In genomic region chr3:122682016-122682374, GRCh38 we compare ENCODE assay signal across 10 cellular contexts. TPM values are rescaled to one million over a fixed set of nuclear protein-coding genes. Genes with fewer than 3 reads are reported as not detected.
DNase-seq lines count a peak whose midpoint lies in the region; ATAC-seq, FAIRE-seq and TF ChIP-seq lines count a peak whose summit lies in the region.
"Had no signal": no experiment of that assay in that cellular context is flagged by ENCODE, and none has a peak within 500 bp of the region (broad histone marks: within the 10 kb centered on the region; RNA-seq: fewer than 3 reads in every experiment).

No MANE protein-coding gene starts in this region.

- H3K4me1 Mint-ChIP-seq in activated CD4-positive, alpha-beta T cell treated with anti-CD3 and anti-CD28 coated beads for 36 hours, result peaks cover 57% of the 10 kb centered on the region
- H3K4me1 Mint-ChIP-seq in activated T-helper 17 cell treated with anti-CD3 and anti-CD28 coated beads, Interleukin-2, amount 50 U/mL, for 72 hours, result peaks cover 42% of the 10 kb centered on the region

- H2AFZ ChIP-seq in keratinocyte (ENCODE audit: control insufficient read depth, low read length), result no peak overlapping the region

- CTCF ChIA-PET in activated CD4-positive, alpha-beta T cell treated with anti-CD3 and anti-CD28 coated beads for 36 hours (lab: Charles Lee), result interaction anchor here (0.8 to 4.8 kb wide), 3 partner anchors 13 to 123 kb away, joined by 3 to 55 read pairs (median 3); no protein-coding TSS in a partner anchor

- no peaks in the 10 kb centered on the region for H3K9me3 Mint-ChIP-seq in activated CD4-positive, alpha-beta T cell treated with anti-CD3 and anti-CD28 coated beads for 36 hours (ENCODE audit: low read depth)
- no peaks in the 10 kb centered on the region for H3K9me3 Mint-ChIP-seq in activated T-helper 17 cell treated with anti-CD3 and anti-CD28 coated beads, Interleukin-2, amount 50 U/mL, for 72 hours

- peak overlapping the region in 2 of 3 experiments; percentile 83 to 92 for H3K4me3 ChIP-seq in keratinocyte (ENCODE audit: control insufficient read depth in 2 of 3, extremely low read depth in 1 of 3, insufficient read depth in 2 of 3, low read depth in 1 of 3, low read length in 3 of 3)
- H3K4me3 ChIP-seq in stomach, result peak overlapping the region; percentile 82 to 94 (median 90)

- H3K27ac Mint-ChIP-seq in activated CD4-positive, alpha-beta T cell treated with anti-CD3 and anti-CD28 coated beads for 36 hours, result peak overlapping the region; percentile 97
- peak overlapping the region; percentile 97 for H3K27ac Mint-ChIP-seq in activated T-helper 17 cell treated with anti-CD3 and anti-CD28 coated beads, Interleukin-2, amount 50 U/mL, for 72 hours

- TF ChIP-seq CTCF in keratinocyte (optimal IDR thresholded peaks at IDR 0.05 in 1 of 3, IDR thresholded peaks at IDR 0.05 in 1 of 3, conservative IDR thresholded peaks at IDR 0.05 in 1 of 3; ENCODE audit: extremely low read depth in 1 of 3, insufficient read depth in 2 of 3, low read length in 3 of 3) (no peak), stomach (IDR thresholded peaks at IDR 0.05) (no peak)

- TF ChIP-seq EP300 in stomach (IDR thresholded peaks at IDR 0.05), result no peak

- no peak for TF ChIP-seq POLR2A in stomach (IDR thresholded peaks at IDR 0.05)

- H3K4me3 Mint-ChIP-seq in activated CD4-positive, alpha-beta T cell treated with anti-CD3 and anti-CD28 coated beads for 36 hours, result peak overlapping the region; percentile 95
- peak overlapping the region; percentile 96 for H3K4me3 Mint-ChIP-seq in activated T-helper 17 cell treated with anti-CD3 and anti-CD28 coated beads, Interleukin-2, amount 50 U/mL, for 72 hours

- H3K9ac ChIP-seq in keratinocyte (ENCODE audit: control insufficient read depth, extremely low read depth, insufficient read depth, low read length), result no peak overlapping the region

- 51 to 76% (median 67%) methylated on average over 2 of the region's 2 CpGs for WGBS in stomach, 5 donors

- H3K27me3 Mint-ChIP-seq in activated CD4-positive, alpha-beta T cell treated with anti-CD3 and anti-CD28 coated beads for 36 hours, result no peaks in the 10 kb centered on the region
- no peaks in the 10 kb centered on the region for H3K27me3 Mint-ChIP-seq in activated T-helper 17 cell treated with anti-CD3 and anti-CD28 coated beads, Interleukin-2, amount 50 U/mL, for 72 hours

- H3K9me3 ChIP-seq in keratinocyte (ENCODE audit: control insufficient read depth, low read depth, low read length) (no peaks in the 10 kb centered on the region), stomach (no peaks in the 10 kb centered on the region)

- peaks cover 18% of the 10 kb centered on the region for H3K36me3 Mint-ChIP-seq in activated CD4-positive, alpha-beta T cell treated with anti-CD3 and anti-CD28 coated beads for 36 hours (ENCODE audit: low read depth)
- H3K36me3 Mint-ChIP-seq in activated T-helper 17 cell treated with anti-CD3 and anti-CD28 coated beads, Interleukin-2, amount 50 U/mL, for 72 hours (ENCODE audit: low read depth), result peaks cover 22% of the 10 kb centered on the region

- H3K79me2 ChIP-seq in keratinocyte (ENCODE audit: control insufficient read depth, insufficient read depth, low read length), result peaks cover 16% of the 10 kb centered on the region

- FAIRE-seq in keratinocyte (lab: Jason Lieb, UNC), result no peak
- FAIRE-seq: A204.1 had no signal

- peak overlapping the region; percentile 94 for H3K4me2 ChIP-seq in keratinocyte (ENCODE audit: control insufficient read depth, extremely low read depth, insufficient read depth, low read depth, low read length)

- no peaks in the 10 kb centered on the region for H3K36me3 ChIP-seq in keratinocyte (ENCODE audit: control insufficient read depth in 2 of 2, extremely low read depth in 1 of 2, insufficient read depth in 2 of 2, low read length in 2 of 2)
- peaks cover 0 to 13% (median 0%) of the 10 kb centered on the region in 4 donors for H3K36me3 ChIP-seq in stomach

- H3K4me1 ChIP-seq in keratinocyte (ENCODE audit: control insufficient read depth, extremely low read depth, insufficient read depth, low read length), result peaks cover 25% of the 10 kb centered on the region
- H3K4me1 ChIP-seq in stomach, result peaks cover 24 to 43% (median 34%) of the 10 kb centered on the region in 4 donors

- no peaks in the 10 kb centered on the region for H4K20me1 ChIP-seq in keratinocyte (ENCODE audit: control insufficient read depth, extremely low read depth, insufficient read depth, low read length)

- H3K9me1 ChIP-seq in keratinocyte (ENCODE audit: control insufficient read depth, extremely low read depth, insufficient read depth, low read length), result no peaks in the 10 kb centered on the region

- DNase-seq in activated CD4-positive, alpha-beta T cell treated with anti-CD3 and anti-CD28 coated beads for 36 hours, result no peak
- no peak for DNase-seq in activated CD4-positive, alpha-beta T cell treated with anti-CD3 and anti-CD28 coated beads for 48 hours
- DNase-seq in keratinocyte (ENCODE audit: low read depth, low spot score), result no peak
- DNase-seq in stomach, result no peak
- DNase-seq: cerebellar nuclear complex had no signal

- ATAC-seq in activated CD4-positive, alpha-beta T cell treated with anti-CD3 and anti-CD28 coated beads for 36 hours, result no peak
- peak; percentile 17 for ATAC-seq in activated T-helper 17 cell treated with anti-CD3 and anti-CD28 coated beads, Interleukin-2, amount 50 U/mL, for 72 hours (replicated peaks)
- ATAC-seq in HG02642 (IDR thresholded peaks at IDR 0.05; ENCODE audit: poor library complexity, unreplicated experiment), result no peak
- no peak for ATAC-seq in GM21526 (IDR thresholded peaks at IDR 0.05; ENCODE audit: low FRiP score, unreplicated experiment)
- ATAC-seq in GM21528 (IDR thresholded peaks at IDR 0.05; ENCODE audit: low FRiP score, unreplicated experiment), result no peak

- dilution Hi-C loops in keratinocyte (cut with MboI; ENCODE audit: extremely low pct_ligation_motif_present, low sequenced_read_pairs), result no loop called here

- intact Hi-C loops in activated CD4-positive, alpha-beta T cell treated with anti-CD3 and anti-CD28 coated beads for 36 hours (cut with DNase I, micrococcal nuclease), result loop anchor here in 1 of 2 experiments (5.0 to 10.0 kb wide), 3 partner anchors 520 to 847 kb away; partner anchors contain the start of genes EAF2, IQCB1 and SEC22A
- intact Hi-C loops in stomach (cut with DNase I; ENCODE audit: low total_unique reads), result loop anchor here (10.0 kb wide), 1 partner anchor 287 kb away; no protein-coding TSS in a partner anchor

- H3K27me3 ChIP-seq in keratinocyte (ENCODE audit: control insufficient read depth, extremely low read depth, insufficient read depth, low read length), result no peaks in the 10 kb centered on the region
- no peaks in the 10 kb centered on the region for H3K27me3 ChIP-seq in stomach

- no peak overlapping the region for H3K27ac ChIP-seq in keratinocyte (ENCODE audit: control insufficient read depth, insufficient read depth, low read length)
- peak overlapping the region in 3 of 5 donors; percentile 96 to 98 (median 98) for H3K27ac ChIP-seq in stomach

- POLR2A ChIA-PET in activated CD4-positive, alpha-beta T cell treated with anti-CD3 and anti-CD28 coated beads for 36 hours (lab: Charles Lee), result no interaction called here

RNA-seq across cellular contexts. Expression of gene PARP14, which starts 1.4 kb away (rescaled TPM):
- 10 to 100 TPM; 51.6 to 57.9 TPM for total RNA-seq in activated CD4-positive, alpha-beta T cell treated with anti-CD3 and anti-CD28 coated beads for 36 hours
- 10 to 100 TPM; 51.5 to 55.9 TPM for total RNA-seq in activated T-helper 17 cell treated with anti-CD3 and anti-CD28 coated beads, Interleukin-2, amount 50 U/mL, for 72 hours
- polyA plus RNA-seq in keratinocyte (19.1 to 27.0 TPM (median 25.7 TPM) in 3 replicates), stomach (10 to 100 TPM in 1 of 3 donors, 1 to 10 TPM in 2; 5.0 to 11.0 (median 5.9) TPM)
- polyA plus RNA-seq in keratinocyte (2011; ENCODE audit: low read depth), result 6.5 TPM
- 9.0 and 14.9 TPM in 2 replicates for polyA plus RNA-seq in keratinocyte (2011; cell fraction: cytosol; rRNA removed)
- polyA plus RNA-seq in keratinocyte (2011; cell fraction: nucleus; rRNA removed), result 28.0 and 31.8 TPM in 2 replicates
- polyA plus RNA-seq in keratinocyte (2012; ENCODE audit: low replicate concordance), result 2.3 and 18.6 TPM in 2 replicates
- 21.3 to 48.7 TPM (median 33.4 TPM) in 3 replicates for polyA minus RNA-seq in keratinocyte
- polyA minus RNA-seq in keratinocyte (2011; cell fraction: cytosol; rRNA and poly(A)+ RNA removed), result 18.0 TPM
- polyA minus RNA-seq in keratinocyte (2011; cell fraction: nucleus; rRNA and poly(A)+ RNA removed), result 29.2 and 47.5 TPM in 2 replicates
- total RNA-seq in stomach, result 10 to 100 TPM; 16.8 to 49.7 (median 34.4) TPM
